3 cellular contexts compared by ENCODE assay signal in genomic region chr5:67765697-67766096, GRCh38.
A peak's percentile ranks its signal among the peaks of the same experiment; 100 is the strongest.
TF ChIP-seq lines count a peak whose summit lies in the region.

No MANE protein-coding gene starts in this region.

TF ChIP-seq in A549, 52 proteins besides CTCF, POLR2A, EP300 and RAD21:
- TF ChIP-seq MAFK (IDR thresholded peaks at IDR 0.05; ENCODE audit: partially characterized antibody) = peak; percentile 55
- TF ChIP-seq CBX8 (IDR thresholded peaks at IDR 0.05) = no peak

TF ChIP-seq in IMR-90, 13 proteins besides CTCF, POLR2A, EP300 and RAD21:
- TF ChIP-seq SMC3 (IDR thresholded peaks at IDR 0.05; ENCODE audit: low read depth, low read length) (no peak), MAFK (IDR thresholded peaks at IDR 0.05; ENCODE audit: low read depth, low read length) (peak; percentile 26; the same call in 1 of the 2 replicates)

TF ChIP-seq in K562, 482 proteins besides CTCF, POLR2A, EP300 and RAD21:
- TF ChIP-seq RBM14 (IDR thresholded peaks at IDR 0.05; ENCODE audit: borderline replicate concordance, insufficient read depth, low read depth, low read length) (no peak), MAFF (IDR thresholded peaks at IDR 0.05; ENCODE audit: low read length) (0 out of 2 replicates have a peak, but pooled peaks have one; percentile 6), ZNF316 (IDR thresholded peaks at IDR 0.05) (peak; percentile 33; the same call in 1 of the 2 replicates), BRD9 (IDR thresholded peaks at IDR 0.05; ENCODE audit: low read depth, partially characterized antibody) (no peak), RBM15 (IDR thresholded peaks at IDR 0.05; ENCODE audit: insufficient read depth, low read length) (no peak)
